ENCODE assay signal across 29 cellular contexts in genomic region chr5:154103223-154103622, GRCh38.
DNase-seq lines count a peak whose midpoint lies in the region; ATAC-seq and TF ChIP-seq lines count a peak whose summit lies in the region.
"Had no signal": no experiment of that assay in that cellular context is flagged by ENCODE, and none has a peak within 500 bp of the region (broad histone marks: within the 10 kb centered on the region; RNA-seq: fewer than 3 reads in every experiment).

No MANE protein-coding gene starts in this region.

- H3K27me3 ChIP-seq in right atrium auricular region, result no peaks in the 10 kb centered on the region
- H3K27me3 ChIP-seq in Peyer's patch, result no peaks in the 10 kb centered on the region
- H3K27me3 ChIP-seq: BLaER1, spleen had no signal

- H3K9me3 ChIP-seq in right atrium auricular region (no peaks in the 10 kb centered on the region), Peyer's patch (no peaks in the 10 kb centered on the region)
- H3K9me3 ChIP-seq: BLaER1, SJCRH30, spleen had no signal

- intact Hi-C loops in Right ventricle myocardium superior (cut with DNase I), result no loop called here

- peak; percentile 33 for DNase-seq in Right ventricle myocardium superior
- no peak for DNase-seq in right atrium auricular region (ENCODE audit: low spot score)
- DNase-seq in NCI-H446 treated with DMSO at 0.1 percent for 48 hours (lab: John Stamatoyannopoulos, UW), result peak; percentile 74
- peak; percentile 62 for DNase-seq in glutamatergic neuron
- no peak for DNase-seq in activated CD8-positive, alpha-beta memory T cell treated with anti-CD3 and anti-CD28 coated beads for 24 hours
- no peak for DNase-seq in Peyer's patch
- DNase-seq: activated CD4-positive, alpha-beta memory T cell treated with anti-CD3 and anti-CD28 coated beads, Interleukin-2, amount 10 ng/mL, durations not matched to agents 7 days and 5 days; activated CD4-positive, CD25-positive, alpha-beta regulatory T cell treated with anti-CD3 and anti-CD28 coated beads, Interleukin-2, amount 50 U/mL, for 72 hours; activated effector memory CD4-positive, alpha-beta T cell treated with anti-CD3 and anti-CD28 coated beads, Interleukin-2, amount 50 U/mL, for 16 hours; activated naive CD8-positive, alpha-beta T cell treated with anti-CD3 and anti-CD28 coated beads, Interleukin-2, amount 50 U/mL, for 24 hours; activated T-cell treated with anti-CD3 and anti-CD28 coated beads for 4 hours; COR-L47; effector CD8-positive, alpha-beta T cell; erythroblast; immature natural killer cell; midbrain; natural killer cell; NCI-H1105 treated with DMSO at 0.1 percent for 48 hours; NCI-H2081; NCI-H748 treated with DMSO at 0.1 percent for 48 hours; PC-9; retina; SJCRH30; spleen; stimulated activated CD4-positive, alpha-beta T cell treated with anti-CD3 and anti-CD28 coated beads, Interleukin-2, amount 100 ng/mL, for 48 hours had no signal

- peak overlapping the region; percentile 35 for H3K4me3 Mint-ChIP-seq in glutamatergic neuron (ENCODE audit: unreplicated experiment)
- H3K4me3 Mint-ChIP-seq: activated CD4-positive, alpha-beta memory T cell treated with anti-CD3 and anti-CD28 coated beads, Interleukin-2, amount 10 ng/mL, durations not matched to agents 7 days and 5 days; activated naive CD8-positive, alpha-beta T cell treated with anti-CD3 and anti-CD28 coated beads, Interleukin-2, amount 50 U/mL, for 24 hours; immature natural killer cell; natural killer cell; stimulated activated memory B cell treated with anti-CD40 and anti-IgM and Interleukin-4, amounts not matched to agents 10 μg/mL and 1 μg/mL and 100 μg/mL, for 72 hours had no signal

- TF ChIP-seq CTCF in right atrium auricular region (IDR thresholded peaks at IDR 0.05) (no peak), glutamatergic neuron (IDR thresholded peaks at IDR 0.05; ENCODE audit: partially characterized antibody, unreplicated experiment) (no peak), Peyer's patch (IDR thresholded peaks at IDR 0.05) (no peak)

- no peaks in the 10 kb centered on the region for H3K36me3 Mint-ChIP-seq in glutamatergic neuron (ENCODE audit: unreplicated experiment)
- H3K36me3 Mint-ChIP-seq: natural killer cell had no signal

- H3K4me1 ChIP-seq in right atrium auricular region, result peaks cover 0 to 4% of the 10 kb centered on the region in 2 donors
- H3K4me1 ChIP-seq in Peyer's patch, result no peaks in the 10 kb centered on the region
- H3K4me1 ChIP-seq: BLaER1, SJCRH30, spleen had no signal

- no peak for TF ChIP-seq POLR2A in Peyer's patch (IDR thresholded peaks at IDR 0.05)

- ATAC-seq in Right ventricle myocardium superior (ENCODE audit: poor library complexity) (peak; percentile 54), HG03378 (IDR thresholded peaks at IDR 0.05; ENCODE audit: unreplicated experiment) (no peak), GM18909 (IDR thresholded peaks at IDR 0.05; ENCODE audit: poor library complexity, unreplicated experiment) (no peak)
- ATAC-seq: activated naive CD8-positive, alpha-beta T cell treated with anti-CD3 and anti-CD28 coated beads, Interleukin-2, amount 50 U/mL, for 24 hours; natural killer cell; stimulated activated memory B cell treated with anti-CD40 and anti-IgM and Interleukin-4, amounts not matched to agents 10 μg/mL and 1 μg/mL and 100 μg/mL, for 72 hours had no signal

- H3K9me3 Mint-ChIP-seq in glutamatergic neuron (ENCODE audit: unreplicated experiment), result peaks cover 6% of the 10 kb centered on the region
- H3K9me3 Mint-ChIP-seq: activated CD4-positive, alpha-beta memory T cell treated with anti-CD3 and anti-CD28 coated beads, Interleukin-2, amount 10 ng/mL, durations not matched to agents 7 days and 5 days; activated naive CD8-positive, alpha-beta T cell treated with anti-CD3 and anti-CD28 coated beads, Interleukin-2, amount 50 U/mL, for 24 hours; immature natural killer cell; natural killer cell had no signal

- peaks cover 10% of the 10 kb centered on the region for H3K27me3 Mint-ChIP-seq in glutamatergic neuron (ENCODE audit: unreplicated experiment)
- H3K27me3 Mint-ChIP-seq: activated CD4-positive, alpha-beta memory T cell treated with anti-CD3 and anti-CD28 coated beads, Interleukin-2, amount 10 ng/mL, durations not matched to agents 7 days and 5 days had no signal

- H3K36me3 ChIP-seq in right atrium auricular region (no peaks in the 10 kb centered on the region), Peyer's patch (no peaks in the 10 kb centered on the region)
- H3K36me3 ChIP-seq: BLaER1, SJCRH30, spleen had no signal

- no peak overlapping the region for H3K27ac ChIP-seq in right atrium auricular region
- H3K27ac ChIP-seq in Peyer's patch, result no peak overlapping the region
- H3K27ac ChIP-seq: BLaER1, PC-9, SJCRH30, spleen had no signal

- H3K4me1 Mint-ChIP-seq in glutamatergic neuron (ENCODE audit: low read depth, unreplicated experiment), result peaks cover 14% of the 10 kb centered on the region
- H3K4me1 Mint-ChIP-seq: activated CD4-positive, alpha-beta memory T cell treated with anti-CD3 and anti-CD28 coated beads, Interleukin-2, amount 10 ng/mL, durations not matched to agents 7 days and 5 days; activated naive CD8-positive, alpha-beta T cell treated with anti-CD3 and anti-CD28 coated beads, Interleukin-2, amount 50 U/mL, for 24 hours; immature natural killer cell; natural killer cell; stimulated activated memory B cell treated with anti-CD40 and anti-IgM and Interleukin-4, amounts not matched to agents 10 μg/mL and 1 μg/mL and 100 μg/mL, for 72 hours had no signal

- no peak overlapping the region for H3K4me3 ChIP-seq in right atrium auricular region
- no peak overlapping the region for H3K4me3 ChIP-seq in Peyer's patch
- H3K4me3 ChIP-seq: BLaER1, PC-9, SJCRH30, spleen had no signal

- H3K27ac Mint-ChIP-seq in glutamatergic neuron (ENCODE audit: unreplicated experiment), result peak overlapping the region; percentile 79
- H3K27ac Mint-ChIP-seq: activated CD4-positive, alpha-beta memory T cell treated with anti-CD3 and anti-CD28 coated beads, Interleukin-2, amount 10 ng/mL, durations not matched to agents 7 days and 5 days; activated naive CD8-positive, alpha-beta T cell treated with anti-CD3 and anti-CD28 coated beads, Interleukin-2, amount 50 U/mL, for 24 hours; immature natural killer cell; natural killer cell; stimulated activated memory B cell treated with anti-CD40 and anti-IgM and Interleukin-4, amounts not matched to agents 10 μg/mL and 1 μg/mL and 100 μg/mL, for 72 hours had no signal

Comparison
In these comparisons a context has a peak if more than half of its experiments do, and no peak if none do; other contexts are left out.
1. DNase-seq: peak in Right ventricle myocardium superior (single experiment), NCI-H446 treated with DMSO at 0.1 percent for 48 hours (single experiment) and glutamatergic neuron (single experiment); none in right atrium auricular region (single experiment), activated CD8-positive, alpha-beta memory T cell treated with anti-CD3 and anti-CD28 coated beads for 24 hours (single experiment) and Peyer's patch (0 of 3).